Comparison of ENCODE assay signal across 9 cellular contexts in genomic region chr1:200473698-200474371, GRCh38.
DNase-seq lines count a peak whose midpoint lies in the region; ATAC-seq, FAIRE-seq and TF ChIP-seq lines count a peak whose summit lies in the region.
"Had no signal": no experiment of that assay in that cellular context is flagged by ENCODE, and none has a peak within 500 bp of the region (broad histone marks: within the 10 kb centered on the region; RNA-seq: fewer than 3 reads in every experiment).

No MANE protein-coding gene starts in this region.

- no peak overlapping the region for H3K4me3 ChIP-seq in CD8-positive, alpha-beta T cell (ENCODE audit: low read depth, low read length)
- H3K4me3 ChIP-seq: skin epidermis had no signal

- no peaks in the 10 kb centered on the region for H3K9me3 ChIP-seq in CD8-positive, alpha-beta T cell (ENCODE audit: low read length)

- peak overlapping the region; percentile 69 for H3K4me3 Mint-ChIP-seq in CD8-positive, alpha-beta T cell
- no peak overlapping the region for H3K4me3 Mint-ChIP-seq in activated naive CD8-positive, alpha-beta T cell
- no peak overlapping the region for H3K4me3 Mint-ChIP-seq in CD14-positive monocyte

- FAIRE-seq in GM19239 (lab: Jason Lieb, UNC), result peak; percentile 96

- peaks cover 8% of the 10 kb centered on the region for H3K4me1 Mint-ChIP-seq in CD8-positive, alpha-beta T cell (ENCODE audit: low read depth)
- peaks cover 17% of the 10 kb centered on the region for H3K4me1 Mint-ChIP-seq in activated naive CD8-positive, alpha-beta T cell (ENCODE audit: low read depth)
- no peaks in the 10 kb centered on the region for H3K4me1 Mint-ChIP-seq in CD14-positive monocyte

- H3K27ac ChIP-seq in CD8-positive, alpha-beta T cell (ENCODE audit: low read depth, low read length), result no peak overlapping the region

- peaks cover 4% of the 10 kb centered on the region for H3K27me3 Mint-ChIP-seq in CD8-positive, alpha-beta T cell (ENCODE audit: low read depth)
- peaks cover 9% of the 10 kb centered on the region for H3K27me3 Mint-ChIP-seq in activated naive CD8-positive, alpha-beta T cell
- H3K27me3 Mint-ChIP-seq in CD14-positive monocyte (ENCODE audit: low read depth in 3 of 3), result peaks cover 0 to 3% (median 0%) of the 10 kb centered on the region in 3 donors

- CTCF ChIA-PET in CD8-positive, alpha-beta T cell (lab: Charles Lee), result interaction anchor here (0.6 to 2.0 kb wide), 2 partner anchors 15 to 94 kb away, joined by 3 to 5 read pairs; no protein-coding TSS in a partner anchor

- POLR2A ChIA-PET in CD8-positive, alpha-beta T cell (lab: Charles Lee), result no interaction called here

- no peaks in the 10 kb centered on the region for H3K36me3 ChIP-seq in CD8-positive, alpha-beta T cell (ENCODE audit: insufficient read depth, low read length)

- no peak for DNase-seq in CD8-positive, alpha-beta T cell
- DNase-seq in GM19239 (ENCODE audit: insufficient read length, low spot score) (peak; percentile 19), CD14-positive monocyte (ENCODE audit: low spot score) (no peak), NOMO-1 treated with dmso at 0.1 percent for 144 hours (lab: John Stamatoyannopoulos, UW; ENCODE audit: unreplicated experiment) (no peak), NCI-H774 (lab: John Stamatoyannopoulos, UW) (no peak), T1000 (lab: John Stamatoyannopoulos, UW) (no peak)

- H3K36me3 Mint-ChIP-seq in CD8-positive, alpha-beta T cell, result no peaks in the 10 kb centered on the region
- H3K36me3 Mint-ChIP-seq in activated naive CD8-positive, alpha-beta T cell, result no peaks in the 10 kb centered on the region
- no peaks in the 10 kb centered on the region for H3K36me3 Mint-ChIP-seq in CD14-positive monocyte

- no peaks in the 10 kb centered on the region for H3K27me3 ChIP-seq in CD8-positive, alpha-beta T cell (ENCODE audit: insufficient read depth, low read length)

- H3K27ac Mint-ChIP-seq in CD8-positive, alpha-beta T cell, result no peak overlapping the region
- H3K27ac Mint-ChIP-seq in activated naive CD8-positive, alpha-beta T cell, result peak overlapping the region; percentile 59
- no peak overlapping the region for H3K27ac Mint-ChIP-seq in CD14-positive monocyte

- intact Hi-C loops in CD8-positive, alpha-beta T cell (cut with DNase I, micrococcal nuclease), result no loop called here
- intact Hi-C loops in CD14-positive monocyte (cut with micrococcal nuclease), result no loop called here

- H3K4me1 ChIP-seq in CD8-positive, alpha-beta T cell (ENCODE audit: insufficient read depth, low read length), result no peaks in the 10 kb centered on the region

- no peak for TF ChIP-seq CTCF in CD8-positive, alpha-beta T cell (IDR thresholded peaks at IDR 0.05)
- no peak for TF ChIP-seq CTCF in CD14-positive monocyte (IDR thresholded peaks at IDR 0.05)

- H3K9me3 Mint-ChIP-seq in CD8-positive, alpha-beta T cell, result no peaks in the 10 kb centered on the region
- H3K9me3 Mint-ChIP-seq in activated naive CD8-positive, alpha-beta T cell (ENCODE audit: low read depth), result no peaks in the 10 kb centered on the region
- H3K9me3 Mint-ChIP-seq in CD14-positive monocyte, result no peaks in the 10 kb centered on the region

- no peak for ATAC-seq in CD8-positive, alpha-beta T cell
- peak; percentile 72 for ATAC-seq in HG03159 (IDR thresholded peaks at IDR 0.05; ENCODE audit: unreplicated experiment)
